In the genomic region with DNA sequence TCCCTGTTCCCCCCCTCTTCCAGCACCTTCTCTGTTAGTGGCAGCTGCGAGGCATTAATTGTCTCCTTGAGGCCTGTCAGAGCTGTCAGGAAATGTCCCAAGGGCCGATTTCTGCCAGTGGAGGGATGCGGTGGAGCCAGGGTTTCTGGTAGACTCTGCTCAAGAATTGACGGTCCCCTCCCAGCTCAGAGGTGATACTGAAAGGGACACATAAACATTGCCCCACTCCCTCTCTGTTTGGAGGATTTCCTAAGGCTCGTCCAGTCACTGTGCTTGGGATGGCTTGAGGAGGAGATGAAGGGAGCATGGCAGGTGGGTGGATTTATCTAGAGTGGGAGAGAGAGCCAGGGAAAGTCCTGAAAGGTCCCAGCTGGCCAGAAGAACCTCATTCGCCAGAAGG, we compare ENCODE assay signal across 24 cellular contexts.
A peak's percentile ranks its signal among the peaks of the same experiment; 100 is the strongest.
DNase-seq lines count a peak whose midpoint lies in the region; ATAC-seq, FAIRE-seq and TF ChIP-seq lines count a peak whose summit lies in the region.
"Had no signal": no experiment of that assay in that cellular context is flagged by ENCODE, and none has a peak within 500 bp of the region (broad histone marks: within the 10 kb centered on the region; RNA-seq: fewer than 3 reads in every experiment).

No MANE protein-coding gene starts in this region.

- H3K4ac ChIP-seq in H1 (replicated peaks; ENCODE audit: insufficient read length, low read depth, low read length) = no peak overlapping the region

- no peaks in the 10 kb centered on the region for H3K9me3 Mint-ChIP-seq in nephron
- H3K9me3 Mint-ChIP-seq in CD8-positive, alpha-beta T cell = no peaks in the 10 kb centered on the region

- ATAC-seq in left ventricle myocardium superior (peak; percentile 64), HG02981 (IDR thresholded peaks at IDR 0.05; ENCODE audit: unreplicated experiment) (no peak)
- no peak for ATAC-seq in CD8-positive, alpha-beta T cell

- no peak overlapping the region for H2BK120ac ChIP-seq in H1 (replicated peaks; ENCODE audit: low read depth, low read length)

- H3K4me1 Mint-ChIP-seq in nephron = peaks cover 40% of the 10 kb centered on the region
- no peaks in the 10 kb centered on the region for H3K4me1 Mint-ChIP-seq in CD8-positive, alpha-beta T cell (ENCODE audit: low read depth)

- H3K27ac ChIP-seq in H1 (ENCODE audit: low read depth, low read length) = no peak overlapping the region
- no peak overlapping the region for H3K27ac ChIP-seq in CD8-positive, alpha-beta T cell (ENCODE audit: low read depth, low read length)
- H3K27ac ChIP-seq: C4-2B, GM23248, KMS-11 had no signal

- H3K27me3 Mint-ChIP-seq in nephron (ENCODE audit: low read depth) = peaks cover 9% of the 10 kb centered on the region
- peaks cover 19% of the 10 kb centered on the region for H3K27me3 Mint-ChIP-seq in CD8-positive, alpha-beta T cell (ENCODE audit: low read depth)

- no peaks in the 10 kb centered on the region for H3K23me2 ChIP-seq in H1 (ENCODE audit: low read depth, low read length)

- H2BK15ac ChIP-seq in H1 (ENCODE audit: low read length) = no peak overlapping the region

- H2AK5ac ChIP-seq in H1 (ENCODE audit: low read depth, low read length) = no peak overlapping the region

- peak overlapping the region; percentile 3 to 46 (median 18) for H3K4me3 Mint-ChIP-seq in nephron
- H3K4me3 Mint-ChIP-seq in CD8-positive, alpha-beta T cell = no peak overlapping the region

- H2BK20ac ChIP-seq in H1 (ENCODE audit: low read length) = no peak overlapping the region

- DNase-seq in left ventricle myocardium superior (no peak), cardiac septum (ENCODE audit: low spot score) (no peak), H1 (ENCODE audit: low read depth in 1 of 2, low spot score in 2 of 2) (no peak), NCI-H2171 treated with DMSO at 0.1 percent for 48 hours (lab: John Stamatoyannopoulos, UW) (no peak)
- DNase-seq in CD8-positive, alpha-beta T cell = no peak
- DNase-seq in effector CD4-positive, alpha-beta T cell = no peak
- DNase-seq: GM23248; IMR-90; NCI-H1105; NCI-H146; NCI-H2029; NCI-H345; NCI-H526 treated with DMSO at 0.1 percent for 48 hours; NK-92 treated with Interleukin-12 subunit alpha and Interleukin-12 subunit beta, amount 100 ng/mL, for 24 hours; SHP77 had no signal

- H3K4me3 ChIP-seq in H1 (ENCODE audit: extremely low read depth in 1 of 4, insufficient read depth in 2 of 4, low read depth in 3 of 4, low read length in 4 of 4) = no peak overlapping the region
- no peak overlapping the region for H3K4me3 ChIP-seq in CD8-positive, alpha-beta T cell (ENCODE audit: low read depth, low read length)
- H3K4me3 ChIP-seq: GM23248, HAP-1 had no signal

- H2BK5ac ChIP-seq in H1 (ENCODE audit: low read depth, low read length) = no peak overlapping the region

- CTCF ChIA-PET in H1 (lab: Charles Lee; ENCODE audit: partially characterized antibody) = interaction anchor here (0.8 to 6.0 kb wide), 11 partner anchors 9 to 160 kb away, joined by 3 to 39 read pairs (median 3); no protein-coding TSS in a partner anchor
- CTCF ChIA-PET in CD8-positive, alpha-beta T cell (lab: Charles Lee) = interaction anchor here (1.1 kb wide), 2 partner anchors 9 to 24 kb away, joined by 3 to 5 read pairs; no protein-coding TSS in a partner anchor

- H3K9me3 ChIP-seq in H1 (ENCODE audit: insufficient read depth in 2 of 2, low read depth in 1 of 2, low read length in 1 of 2) = no peaks in the 10 kb centered on the region
- no peaks in the 10 kb centered on the region for H3K9me3 ChIP-seq in CD8-positive, alpha-beta T cell (ENCODE audit: low read length)
- H3K9me3 ChIP-seq: HAP-1 had no signal

- no peak overlapping the region for H3K4me2 ChIP-seq in H1 (ENCODE audit: insufficient read depth in 1 of 2, low read depth in 2 of 2, low read length in 2 of 2)
- H3K4me2 ChIP-seq: KMS-11 had no signal

- peak overlapping the region; percentile 30 to 86 (median 79) for H3K27ac Mint-ChIP-seq in nephron
- no peak overlapping the region for H3K27ac Mint-ChIP-seq in CD8-positive, alpha-beta T cell

- H3K9ac ChIP-seq in H1 (replicated peaks in 1 of 4; ENCODE audit: extremely low read depth in 1 of 4, low read depth in 3 of 4, low read length in 3 of 4) = no peak overlapping the region
- H3K9ac ChIP-seq: GM23248, KMS-11 had no signal

- H3K18ac ChIP-seq in H1 (ENCODE audit: extremely low read depth, low read length) = no peak overlapping the region

- H3K79me2 ChIP-seq in H1 (ENCODE audit: control insufficient read depth in 1 of 2, insufficient read depth in 2 of 2, low read length in 2 of 2) = no peaks in the 10 kb centered on the region

- H3K27me3 ChIP-seq in H1 (replicated peaks in 1 of 4; ENCODE audit: control insufficient read depth in 3 of 4, extremely low read depth in 1 of 4, insufficient read depth in 3 of 4, low read length in 3 of 4) = no peaks in the 10 kb centered on the region
- no peaks in the 10 kb centered on the region for H3K27me3 ChIP-seq in CD8-positive, alpha-beta T cell (ENCODE audit: insufficient read depth, low read length)

- TF ChIP-seq RAD21 in H1 (IDR thresholded peaks at IDR 0.05 in 1 of 2, conservative IDR thresholded peaks at IDR 0.05 in 1 of 2; ENCODE audit: low read depth in 2 of 2, low read length in 2 of 2) = no peak

- TF ChIP-seq EP300 in H1 (IDR thresholded peaks at IDR 0.05; ENCODE audit: borderline replicate concordance in 1 of 2, low read depth in 2 of 2, low read length in 2 of 2) = no peak

- no peak overlapping the region for H4K5ac ChIP-seq in H1 (ENCODE audit: insufficient read length, low read depth, low read length)

- no peak for FAIRE-seq in H1 (lab: Jason Lieb, UNC)
- FAIRE-seq: A204.1, G401.6, GM12892, HTR-8/SVneo had no signal

- POLR2A ChIA-PET in H1 (lab: Charles Lee; ENCODE audit: partially characterized antibody) = no interaction called here
- POLR2A ChIA-PET in CD8-positive, alpha-beta T cell (lab: Charles Lee) = no interaction called here

- no peaks in the 10 kb centered on the region for H3K36me3 ChIP-seq in H1 (ENCODE audit: control insufficient read depth in 2 of 4, insufficient read depth in 4 of 4, low read length in 3 of 4)
- H3K36me3 ChIP-seq in CD8-positive, alpha-beta T cell (ENCODE audit: insufficient read depth, low read length) = no peaks in the 10 kb centered on the region
- H3K36me3 ChIP-seq: HAP-1 had no signal

- no peak overlapping the region for H4K8ac ChIP-seq in H1 (ENCODE audit: extremely low read depth, insufficient read depth, low read length)

- no peak overlapping the region for H3K23ac ChIP-seq in H1 (ENCODE audit: insufficient read length)

- H4K91ac ChIP-seq in H1 (replicated peaks; ENCODE audit: insufficient read length, low read length) = no peak overlapping the region

- no peak overlapping the region for H3K56ac ChIP-seq in H1 (replicated peaks; ENCODE audit: insufficient read length, low read depth, low read length)

- no peaks in the 10 kb centered on the region for H3K36me3 Mint-ChIP-seq in nephron (ENCODE audit: low read depth)
- H3K36me3 Mint-ChIP-seq in CD8-positive, alpha-beta T cell = no peaks in the 10 kb centered on the region

- TF ChIP-seq CTCF in H1 (IDR thresholded peaks at IDR 0.05; ENCODE audit: control extremely low read depth in 1 of 3, insufficient read depth in 1 of 3, low read depth in 1 of 3, low read length in 3 of 3) = no peak
- TF ChIP-seq CTCF in nephron (IDR thresholded peaks at IDR 0.05; ENCODE audit: unreplicated experiment in 3 of 3) = no peak
- no peak for TF ChIP-seq CTCF in CD8-positive, alpha-beta T cell (IDR thresholded peaks at IDR 0.05)

- TF ChIP-seq POLR2A in H1 (IDR thresholded peaks at IDR 0.05; ENCODE audit: control extremely low read depth in 1 of 2, low read depth in 2 of 2, low read length in 2 of 2) = no peak

- H2AFZ ChIP-seq in H1 (ENCODE audit: low read length) = peak overlapping the region; percentile 44; the same call in 1 of the 2 replicates
- H2AFZ ChIP-seq: GM23248 had no signal

- WGBS in H1 (ENCODE audit: extremely low coverage in 1 of 2, insufficient coverage in 1 of 2, insufficient read length in 1 of 2, insufficient replicate concordance in 2 of 2, low coverage in 1 of 2, low lambda C conversion rate in 2 of 2, missing lambda C conversion rate in 1 of 2), 2 experiments = 86% methylated on average over 6 of the region's 6 CpGs; no CpG with 5 or more reads in 1 of the 2 experiments

- intact Hi-C loops in left ventricle myocardium superior (cut with micrococcal nuclease) = no loop called here
- intact Hi-C loops in cardiac septum (cut with DNase I) = no loop called here
- intact Hi-C loops in CD8-positive, alpha-beta T cell (cut with DNase I, micrococcal nuclease) = no loop called here

- no peaks in the 10 kb centered on the region for H3K79me1 ChIP-seq in H1 (ENCODE audit: low read depth, low read length)

- H3K14ac ChIP-seq in H1 (ENCODE audit: insufficient read length) = no peak overlapping the region

- no peak overlapping the region for H2BK12ac ChIP-seq in H1 (ENCODE audit: low read depth, low read length)

- H3K4me1 ChIP-seq in H1 (replicated peaks in 1 of 4; ENCODE audit: control insufficient read depth in 3 of 4, insufficient read depth in 4 of 4, low read length in 3 of 4) = no peaks in the 10 kb centered on the region
- no peaks in the 10 kb centered on the region for H3K4me1 ChIP-seq in CD8-positive, alpha-beta T cell (ENCODE audit: insufficient read depth, low read length)
- H3K4me1 ChIP-seq: HAP-1 had no signal

- H4K20me1 ChIP-seq in H1 (replicated peaks in 1 of 2; ENCODE audit: control insufficient read depth in 1 of 2, insufficient read depth in 2 of 2, low read length in 2 of 2) = no peaks in the 10 kb centered on the region

TF ChIP-seq in H1, 55 proteins besides CTCF, POLR2A, EP300 and RAD21:
- TF ChIP-seq CBX8 (IDR thresholded peaks at IDR 0.05; ENCODE audit: borderline replicate concordance, low read depth, low read length) = no peak
- no peak for TF ChIP-seq CEBPB (IDR thresholded peaks at IDR 0.05; ENCODE audit: low read depth, low read length)
- TF ChIP-seq CHD2 (IDR thresholded peaks at IDR 0.05; ENCODE audit: low read length) = no peak
- no peak for TF ChIP-seq BACH1 (IDR thresholded peaks at IDR 0.05; ENCODE audit: low read length)
